1 cellular context compared by ENCODE assay signal in genomic region chr5:135255461-135256178, GRCh38.
TF ChIP-seq lines count a peak whose summit lies in the region.

No MANE protein-coding gene starts in this region.

TF ChIP-seq in K562, 482 proteins besides CTCF, POLR2A, EP300 and RAD21:
- TF ChIP-seq ZNF239 (CRISPR knock-in tag; IDR thresholded peaks at IDR 0.05) (no peak), DPF2 (IDR thresholded peaks at IDR 0.05) (0 out of 2 replicates have a peak, but pooled peaks have one; percentile 52), MCM7 (IDR thresholded peaks at IDR 0.05) (no peak), NR2C2 (CRISPR knock-in tag; IDR thresholded peaks at IDR 0.05) (0 out of 2 replicates have a peak, but pooled peaks have one; percentile 37), NR2C2 (tag; IDR thresholded peaks at IDR 0.05) (peak; percentile 58), CTBP1 (IDR thresholded peaks at IDR 0.05; ENCODE audit: borderline replicate concordance) (0 out of 2 replicates have a peak, but pooled peaks have one; percentile 36), CREB1 (IDR thresholded peaks at IDR 0.05) (no peak), CREB1 (CRISPR knock-in tag; IDR thresholded peaks at IDR 0.05) (no peak), SAP30 (IDR thresholded peaks at IDR 0.05; ENCODE audit: borderline replicate concordance, insufficient read depth, low read depth, low read length, poor library complexity, severe bottlenecking) (no peak), SMC3 (conservative IDR thresholded peaks at IDR 0.05; ENCODE audit: insufficient read depth, low read depth, low read length) (0 out of 2 replicates have a peak, but pooled peaks have one; percentile 25), ARID1B (IDR thresholded peaks at IDR 0.05) (peak; percentile 24; the same call in 1 of the 2 replicates), PHTF2 (CRISPR knock-in tag; IDR thresholded peaks at IDR 0.05) (no peak), TFAP4 (CRISPR knock-in tag; IDR thresholded peaks at IDR 0.05; ENCODE audit: borderline replicate concordance) (peak; percentile 28; the same call in 1 of the 2 replicates), NFIC (IDR thresholded peaks at IDR 0.05) (peak; percentile 38; the same call in 1 of the 2 replicates), PRPF4 (IDR thresholded peaks at IDR 0.05; ENCODE audit: insufficient read depth, low read depth, low read length, poor library complexity, severe bottlenecking) (no peak), SIN3B (IDR thresholded peaks at IDR 0.05; ENCODE audit: low read depth) (no peak), ZNF165 (CRISPR knock-in tag; IDR thresholded peaks at IDR 0.05; ENCODE audit: borderline replicate concordance) (no peak), ZKSCAN8 (CRISPR knock-in tag; IDR thresholded peaks at IDR 0.05) (no peak), JUND (IDR thresholded peaks at IDR 0.05; ENCODE audit: borderline replicate concordance, low read depth, low read length) (peak; percentile 3; the same call in 1 of the 2 replicates), JUND (tag; IDR thresholded peaks at IDR 0.05; ENCODE audit: borderline replicate concordance, low read depth, low read length) (no peak), CREM (IDR thresholded peaks at IDR 0.05; ENCODE audit: low read depth) (peak; percentile 12; the same call in 1 of the 2 replicates), UBTF (IDR thresholded peaks at IDR 0.05; ENCODE audit: borderline replicate concordance in 1 of 2, low read depth in 2 of 2, low read length in 2 of 2) (0 out of 4 replicates have a peak, but pooled peaks of 1 of the 2 experiments have one; percentile 29), ZNF639 (CRISPR knock-in tag; conservative IDR thresholded peaks at IDR 0.05 in 1 of 2, IDR thresholded peaks at IDR 0.05 in 1 of 2) (no peak), SP1 (CRISPR knock-in tag; IDR thresholded peaks at IDR 0.05) (0 out of 2 replicates have a peak, but pooled peaks have one; percentile 48), NR2C1 (IDR thresholded peaks at IDR 0.05) (no peak), NR2C1 (tag; IDR thresholded peaks at IDR 0.05) (0 out of 2 replicates have a peak, but pooled peaks have one; percentile 24), ZFX (CRISPR knock-in tag; IDR thresholded peaks at IDR 0.05) (peak; percentile 39), HLTF (IDR thresholded peaks at IDR 0.05) (no peak), FOSL1 (tag; conservative IDR thresholded peaks at IDR 0.05) (peak; percentile 44; the same call in 1 of the 2 replicates), COPS2 (conservative IDR thresholded peaks at IDR 0.05) (no peak), RBM22 (IDR thresholded peaks at IDR 0.05; ENCODE audit: low read depth, low read length, poor library complexity, severe bottlenecking) (no peak), CBFA2T3 (IDR thresholded peaks at IDR 0.05) (peak; percentile 38; the same call in 1 of the 2 replicates)
- TF ChIP-seq, protein P1, sequence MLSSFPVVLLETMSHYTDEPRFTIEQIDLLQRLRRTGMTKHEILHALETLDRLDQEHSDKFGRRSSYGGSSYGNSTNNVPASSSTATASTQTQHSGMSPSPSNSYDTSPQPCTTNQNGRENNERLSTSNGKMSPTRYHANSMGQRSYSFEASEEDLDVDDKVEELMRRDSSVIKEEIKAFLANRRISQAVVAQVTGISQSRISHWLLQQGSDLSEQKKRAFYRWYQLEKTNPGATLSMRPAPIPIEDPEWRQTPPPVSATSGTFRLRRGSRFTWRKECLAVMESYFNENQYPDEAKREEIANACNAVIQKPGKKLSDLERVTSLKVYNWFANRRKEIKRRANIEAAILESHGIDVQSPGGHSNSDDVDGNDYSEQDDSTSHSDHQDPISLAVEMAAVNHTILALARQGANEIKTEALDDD (IDR thresholded peaks at IDR 0.05): peak; percentile 39; the same call in 1 of the 2 replicates
- TF ChIP-seq, protein P2, sequence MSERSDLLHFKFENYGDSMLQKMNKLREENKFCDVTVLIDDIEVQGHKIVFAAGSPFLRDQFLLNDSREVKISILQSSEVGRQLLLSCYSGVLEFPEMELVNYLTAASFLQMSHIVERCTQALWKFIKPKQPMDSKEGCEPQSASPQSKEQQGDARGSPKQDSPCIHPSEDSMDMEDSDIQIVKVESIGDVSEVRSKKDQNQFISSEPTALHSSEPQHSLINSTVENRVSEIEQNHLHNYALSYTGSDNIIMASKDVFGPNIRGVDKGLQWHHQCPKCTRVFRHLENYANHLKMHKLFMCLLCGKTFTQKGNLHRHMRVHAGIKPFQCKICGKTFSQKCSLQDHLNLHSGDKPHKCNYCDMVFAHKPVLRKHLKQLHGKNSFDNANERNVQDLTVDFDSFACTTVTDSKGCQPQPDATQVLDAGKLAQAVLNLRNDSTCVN (CRISPR knock-in tag; IDR thresholded peaks at IDR 0.05): no peak
- TF ChIP-seq, protein P3, sequence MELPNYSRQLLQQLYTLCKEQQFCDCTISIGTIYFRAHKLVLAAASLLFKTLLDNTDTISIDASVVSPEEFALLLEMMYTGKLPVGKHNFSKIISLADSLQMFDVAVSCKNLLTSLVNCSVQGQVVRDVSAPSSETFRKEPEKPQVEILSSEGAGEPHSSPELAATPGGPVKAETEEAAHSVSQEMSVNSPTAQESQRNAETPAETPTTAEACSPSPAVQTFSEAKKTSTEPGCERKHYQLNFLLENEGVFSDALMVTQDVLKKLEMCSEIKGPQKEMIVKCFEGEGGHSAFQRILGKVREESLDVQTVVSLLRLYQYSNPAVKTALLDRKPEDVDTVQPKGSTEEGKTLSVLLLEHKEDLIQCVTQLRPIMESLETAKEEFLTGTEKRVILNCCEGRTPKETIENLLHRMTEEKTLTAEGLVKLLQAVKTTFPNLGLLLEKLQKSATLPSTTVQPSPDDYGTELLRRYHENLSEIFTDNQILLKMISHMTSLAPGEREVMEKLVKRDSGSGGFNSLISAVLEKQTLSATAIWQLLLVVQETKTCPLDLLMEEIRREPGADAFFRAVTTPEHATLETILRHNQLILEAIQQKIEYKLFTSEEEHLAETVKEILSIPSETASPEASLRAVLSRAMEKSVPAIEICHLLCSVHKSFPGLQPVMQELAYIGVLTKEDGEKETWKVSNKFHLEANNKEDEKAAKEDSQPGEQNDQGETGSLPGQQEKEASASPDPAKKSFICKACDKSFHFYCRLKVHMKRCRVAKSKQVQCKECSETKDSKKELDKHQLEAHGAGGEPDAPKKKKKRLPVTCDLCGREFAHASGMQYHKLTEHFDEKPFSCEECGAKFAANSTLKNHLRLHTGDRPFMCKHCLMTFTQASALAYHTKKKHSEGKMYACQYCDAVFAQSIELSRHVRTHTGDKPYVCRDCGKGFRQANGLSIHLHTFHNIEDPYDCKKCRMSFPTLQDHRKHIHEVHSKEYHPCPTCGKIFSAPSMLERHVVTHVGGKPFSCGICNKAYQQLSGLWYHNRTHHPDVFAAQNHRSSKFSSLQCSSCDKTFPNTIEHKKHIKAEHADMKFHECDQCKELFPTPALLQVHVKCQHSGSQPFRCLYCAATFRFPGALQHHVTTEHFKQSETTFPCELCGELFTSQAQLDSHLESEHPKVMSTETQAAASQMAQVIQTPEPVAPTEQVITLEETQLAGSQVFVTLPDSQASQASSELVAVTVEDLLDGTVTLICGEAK (IDR thresholded peaks at IDR 0.05): no peak
- TF ChIP-seq, protein P3 (CRISPR knock-in tag; IDR thresholded peaks at IDR 0.05): no peak
TF ChIP-seq in K562: peak in this region for 16.
